ENCODE assay signal across 8 cellular contexts in the genomic region with DNA sequence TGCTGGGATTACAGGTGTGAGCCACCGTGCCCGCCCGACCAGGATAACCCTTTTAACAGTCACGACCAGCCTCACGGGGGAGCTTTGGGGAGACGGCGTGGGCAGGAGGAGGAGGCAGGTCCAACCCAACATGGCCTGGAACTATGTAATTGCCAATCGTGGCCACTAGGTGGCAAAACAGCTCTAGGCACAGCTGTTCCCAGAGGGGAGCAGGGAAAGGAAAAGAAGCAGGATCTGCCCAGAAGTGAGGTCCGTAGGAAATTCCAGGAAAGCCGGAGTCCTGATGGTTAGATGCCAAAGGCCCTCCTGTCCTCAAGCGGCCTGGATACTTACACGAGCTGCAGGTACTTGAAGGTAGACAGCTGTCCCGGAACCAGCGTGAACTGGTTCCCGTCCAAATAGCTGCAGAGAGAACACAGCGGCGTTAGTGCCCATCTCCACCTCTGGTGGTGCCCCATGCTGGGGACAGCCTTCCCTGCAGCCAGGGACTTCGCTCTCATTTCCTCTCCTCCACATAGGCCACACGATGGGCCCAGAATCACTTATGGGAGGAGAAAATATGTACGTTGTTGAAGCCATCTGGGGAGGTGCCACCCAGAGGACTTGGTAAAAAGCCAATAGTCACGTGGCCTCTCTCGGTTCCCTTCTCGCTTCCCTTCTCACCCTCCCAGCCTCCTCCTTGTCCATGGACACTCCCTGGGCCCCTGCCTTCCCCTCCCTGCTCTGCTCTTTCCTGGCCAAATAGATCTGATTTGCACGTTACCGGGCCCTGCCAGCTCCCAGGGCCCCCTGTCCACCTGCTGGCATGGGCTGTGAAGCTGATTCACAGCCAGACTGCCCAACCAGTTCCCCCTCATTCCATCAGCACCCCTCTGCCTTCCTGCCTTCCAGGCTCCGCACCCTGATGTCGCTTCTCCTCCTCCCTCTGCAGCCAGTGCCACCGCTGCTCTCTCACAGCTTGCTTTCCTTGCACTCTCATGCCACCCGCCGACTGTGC.
DNase-seq lines count a peak whose midpoint lies in the region; ATAC-seq, FAIRE-seq and TF ChIP-seq lines count a peak whose summit lies in the region.

No MANE protein-coding gene starts in this region.

- H3K4me1 ChIP-seq in Caco-2, result peaks cover 2% of the 10 kb centered on the region; the same call in 1 of the 2 replicates
- no peaks in the 10 kb centered on the region for H3K4me1 ChIP-seq in pancreas
- no peaks in the 10 kb centered on the region for H3K4me1 ChIP-seq in thymus (ENCODE audit: control insufficient read depth, insufficient read depth, low read length)

- no peak overlapping the region for H3K27ac Mint-ChIP-seq in Caco-2 (ENCODE audit: unreplicated experiment)
- H3K27ac Mint-ChIP-seq in glutamatergic neuron (ENCODE audit: unreplicated experiment), result no peak overlapping the region

- no peak overlapping the region for H3K4me3 Mint-ChIP-seq in Caco-2 (ENCODE audit: unreplicated experiment)
- no peak overlapping the region for H3K4me3 Mint-ChIP-seq in glutamatergic neuron (ENCODE audit: unreplicated experiment)

- no peaks in the 10 kb centered on the region for H3K4me1 Mint-ChIP-seq in Caco-2 (ENCODE audit: low read depth, unreplicated experiment)
- peaks cover 5% of the 10 kb centered on the region for H3K4me1 Mint-ChIP-seq in glutamatergic neuron (ENCODE audit: low read depth, unreplicated experiment)

- H3K36me3 Mint-ChIP-seq in Caco-2 (ENCODE audit: insufficient read depth, unreplicated experiment), result no peaks in the 10 kb centered on the region
- no peaks in the 10 kb centered on the region for H3K36me3 Mint-ChIP-seq in glutamatergic neuron (ENCODE audit: unreplicated experiment)

- H3K27ac ChIP-seq in pancreas (peak overlapping the region in 1 of 4 donors; percentile 24), thymus (ENCODE audit: low read depth) (no peak overlapping the region)

- DNase-seq in Caco-2, result peak; percentile 82 to 85
- peak; percentile 75 for DNase-seq in MG63
- DNase-seq in SHP77 treated with DMSO at 0.1 percent for 48 hours (lab: John Stamatoyannopoulos, UW), result peak; percentile 83
- peak; percentile 73 for DNase-seq in activated naive CD4-positive, alpha-beta T cell treated with Interleukin-2 at 50 U/mL for 16 hours
- DNase-seq in glutamatergic neuron, result peak; percentile 91
- peak; percentile 71 to 88 (median 84) for DNase-seq in pancreas

- no TSS peak for BruUV-seq in Caco-2 (replicated peaks; lab: Mats Ljungman, UMichigan)

- H3K36me3 ChIP-seq in Caco-2 (ENCODE audit: control insufficient read depth, insufficient read depth, low read length) (no peaks in the 10 kb centered on the region), MG63 (no peaks in the 10 kb centered on the region), pancreas (no peaks in the 10 kb centered on the region), thymus (ENCODE audit: control insufficient read depth, insufficient read depth) (peaks cover 4% of the 10 kb centered on the region)

- peak; percentile 69 for ATAC-seq in GM21717 (IDR thresholded peaks at IDR 0.05; ENCODE audit: unreplicated experiment)
- ATAC-seq in pancreas, result peak; percentile 91 to 97 (median 96)

- H3K4me3 ChIP-seq in Caco-2 (ENCODE audit: low read depth, low read length), result no peak overlapping the region
- peak overlapping the region; percentile 31 for H3K4me3 ChIP-seq in MG63
- peak overlapping the region in 3 of 4 donors; percentile 24 to 45 (median 40) for H3K4me3 ChIP-seq in pancreas
- H3K4me3 ChIP-seq in thymus (ENCODE audit: low read length), result peak overlapping the region; percentile 22

- FAIRE-seq in pancreas (lab: Jason Lieb, UNC), result no peak

- intact Hi-C loops in Caco-2 (cut with micrococcal nuclease; ENCODE audit: unreplicated experiment), result loop anchor here (1.0 kb wide), 1 partner anchor 173 kb away; no protein-coding TSS in a partner anchor
- intact Hi-C loops in pancreas (cut with DNase I), result no loop called here

- H3K9me3 ChIP-seq in Caco-2, result no peaks in the 10 kb centered on the region
- no peaks in the 10 kb centered on the region for H3K9me3 ChIP-seq in MG63
- H3K9me3 ChIP-seq in pancreas, result no peaks in the 10 kb centered on the region
- H3K9me3 ChIP-seq in thymus (ENCODE audit: control insufficient read depth), result no peaks in the 10 kb centered on the region

- CTCF ChIA-PET in Caco-2 (lab: Charles Lee), result interaction anchor here (0.5 to 3.1 kb wide), 17 partner anchors 9 to 1038 kb away, joined by 3 to 17 read pairs (median 4); a partner anchor contains a TSS

- H3K9me3 Mint-ChIP-seq in Caco-2 (ENCODE audit: unreplicated experiment), result no peaks in the 10 kb centered on the region
- peaks cover 3% of the 10 kb centered on the region for H3K9me3 Mint-ChIP-seq in glutamatergic neuron (ENCODE audit: unreplicated experiment)

- 13 to 15% methylated on average over 29 to 30 of the region's 30 CpGs for WGBS in pancreas, 2 donors
- WGBS in thymus, result 28% methylated on average over 30 of the region's 30 CpGs

- H3K27me3 Mint-ChIP-seq in Caco-2 (ENCODE audit: insufficient read depth, unreplicated experiment) (peaks cover 13% of the 10 kb centered on the region), glutamatergic neuron (ENCODE audit: unreplicated experiment) (peaks cover 8% of the 10 kb centered on the region)

- TF ChIP-seq CTCF in Caco-2 (IDR thresholded peaks at IDR 0.05; ENCODE audit: insufficient read depth in 1 of 2, low read depth in 1 of 2, low read length in 1 of 2, severe bottlenecking in 1 of 2, unreplicated experiment in 1 of 2), result peak; percentile 84 to 91
- peak; percentile 97 for TF ChIP-seq CTCF in glutamatergic neuron (IDR thresholded peaks at IDR 0.05; ENCODE audit: partially characterized antibody, unreplicated experiment)
- TF ChIP-seq CTCF in pancreas (IDR thresholded peaks at IDR 0.05), result peak; percentile 77 to 85 (median 82)

- H3K27me3 ChIP-seq in Caco-2 (replicated peaks; ENCODE audit: control insufficient read depth, insufficient read depth, low read length), result no peaks in the 10 kb centered on the region
- H3K27me3 ChIP-seq in MG63, result no peaks in the 10 kb centered on the region
- no peaks in the 10 kb centered on the region for H3K27me3 ChIP-seq in pancreas
- H3K27me3 ChIP-seq in thymus (ENCODE audit: control insufficient read depth, insufficient read depth), result no peaks in the 10 kb centered on the region

- POLR2A ChIA-PET in Caco-2 (lab: Charles Lee), result no interaction called here
